7 cellular contexts compared by ENCODE assay signal in genomic region chr3:133926736-133927542, GRCh38. TPM values are rescaled to one million over a fixed set of nuclear protein-coding genes. Genes with fewer than 3 reads are reported as not detected.
A peak's percentile ranks its signal among the peaks of the same experiment; 100 is the strongest.
DNase-seq lines count a peak whose midpoint lies in the region; ATAC-seq and TF ChIP-seq lines count a peak whose summit lies in the region.

No MANE protein-coding gene starts in this region.

- peaks cover 0 to 3% (median 0%) of the 10 kb centered on the region in 5 experiments for H3K9me3 Mint-ChIP-seq in brain

- no peaks in the 10 kb centered on the region for H3K27me3 ChIP-seq in lung (ENCODE audit: control insufficient read depth, insufficient read depth)
- H3K27me3 ChIP-seq in vagina: no peaks in the 10 kb centered on the region

- intact Hi-C loops in vagina (cut with DNase I): loop anchor here (10.0 kb wide), 1 partner anchor 102 kb away; no protein-coding TSS in a partner anchor

- ATAC-seq in GM18909 (IDR thresholded peaks at IDR 0.05; ENCODE audit: poor library complexity, unreplicated experiment) (peak; percentile 14), HG03108 (IDR thresholded peaks at IDR 0.05; ENCODE audit: unreplicated experiment) (peak; percentile 16), lung (ENCODE audit: insufficient read depth, low FRiP score) (no peak)

- DNase-seq in lung (ENCODE audit: low spot score) (no peak), vagina (ENCODE audit: extremely low spot score in 2 of 2) (peak; percentile 83 to 93), kidney tubule cell (ENCODE audit: low spot score) (no peak), SHP77 (lab: John Stamatoyannopoulos, UW) (no peak)

- H3K4me3 Mint-ChIP-seq in brain: peak overlapping the region; percentile 76 to 81 (median 77)

- no peak overlapping the region for H3K27ac Mint-ChIP-seq in brain

- H3K4me3 ChIP-seq in lung (peak overlapping the region; percentile 44), vagina (peak overlapping the region; percentile 51 to 62)

- no peak for TF ChIP-seq POLR2A in vagina (IDR thresholded peaks at IDR 0.05)

- peaks cover 12% of the 10 kb centered on the region for H3K27me3 Mint-ChIP-seq in brain

- no peaks in the 10 kb centered on the region for H3K9me3 ChIP-seq in lung (ENCODE audit: control insufficient read depth in 2 of 2, insufficient read depth in 1 of 2, low read length in 1 of 2)
- no peaks in the 10 kb centered on the region for H3K9me3 ChIP-seq in vagina

- no peaks in the 10 kb centered on the region for H3K36me3 Mint-ChIP-seq in brain

- H3K36me3 ChIP-seq in lung (ENCODE audit: control insufficient read depth in 2 of 2, insufficient read depth in 2 of 2, low read length in 2 of 2) (no peaks in the 10 kb centered on the region), vagina (no peaks in the 10 kb centered on the region)

- H3K4me1 ChIP-seq in lung (ENCODE audit: control insufficient read depth in 2 of 2, insufficient read depth in 2 of 2, low read length in 2 of 2) (peaks cover 0 to 7% of the 10 kb centered on the region in 2 donors), vagina (peaks cover 10% of the 10 kb centered on the region)

- TF ChIP-seq CTCF in brain (conservative IDR thresholded peaks at IDR 0.05) (no peak), lung (IDR thresholded peaks at IDR 0.05; ENCODE audit: control extremely low read depth, extremely low read depth) (no peak), vagina (IDR thresholded peaks at IDR 0.05) (no peak)

- no peak overlapping the region for H3K27ac ChIP-seq in lung (ENCODE audit: low read depth in 1 of 2, low read length in 1 of 2)
- H3K27ac ChIP-seq in vagina: peak overlapping the region; percentile 43

- WGBS in lung, 2 donors: 19 to 22% methylated on average over 35 of the region's 35 CpGs

- H3K4me1 Mint-ChIP-seq in brain: peaks cover 15% of the 10 kb centered on the region

RNA-seq across cellular contexts. Expression of gene RAB6B, which starts 31.3 kb away (rescaled TPM):
- 57.4 TPM for polyA plus RNA-seq in brain (ENCODE audit: insufficient read depth, low read depth, low replicate concordance)
- 1 to 10 TPM; 3.3 to 5.1 TPM for total RNA-seq in lung
- 1 to 10 TPM; 1.8 to 3.0 TPM for polyA plus RNA-seq in lung
- 3.7 TPM for total RNA-seq in vagina

Comparison
In these comparisons a context has a peak if more than half of its experiments do, and no peak if none do; other contexts are left out.
1. DNase-seq: peak in vagina (2 of 2); none in lung (single experiment), kidney tubule cell (single experiment) and SHP77 (0 of 2).